In genomic region chr22:27406389-27406861, GRCh38 we compare ENCODE assay signal across 20 cellular contexts.
DNase-seq lines count a peak whose midpoint lies in the region; ATAC-seq and TF ChIP-seq lines count a peak whose summit lies in the region.
"Had no signal": no experiment of that assay in that cellular context is flagged by ENCODE, and none has a peak within 500 bp of the region (broad histone marks: within the 10 kb centered on the region; RNA-seq: fewer than 3 reads in every experiment).

No MANE protein-coding gene starts in this region.

- POLR2A ChIA-PET in A673 (lab: Charles Lee; ENCODE audit: low non-redundant PET) (no interaction called here), HCT116 (lab: Charles Lee) (no interaction called here)

- no peak for TF ChIP-seq POLR2A in HCT116 (IDR thresholded peaks at IDR 0.05; ENCODE audit: borderline replicate concordance, extremely low read depth, insufficient read depth, insufficient read length)

- H2AFZ ChIP-seq in HCT116 (ENCODE audit: low read depth, low read length, poor library complexity, severe bottlenecking) = no peak overlapping the region
- H2AFZ ChIP-seq in mesenchymal stem cell (ENCODE audit: low read depth, low read length) = no peak overlapping the region

- no TSS peak for BruUV-seq in A673 (replicated peaks; lab: Mats Ljungman, UMichigan)
- no TSS peak for BruUV-seq in HCT116 (replicated peaks; lab: Mats Ljungman, UMichigan)

- H4K8ac ChIP-seq in mesenchymal stem cell (ENCODE audit: low read length) = no peak overlapping the region

- H2BK15ac ChIP-seq in mesenchymal stem cell (ENCODE audit: low read depth, poor library complexity, severe bottlenecking) = no peak overlapping the region

- H3K79me2 ChIP-seq in HCT116 (ENCODE audit: insufficient read depth, low read length) = no peaks in the 10 kb centered on the region

- ATAC-seq in HCT116 = 0 out of 2 replicates have a peak, but pooled peaks have one; percentile 17
- ATAC-seq in HG03342 (IDR thresholded peaks at IDR 0.05; ENCODE audit: unreplicated experiment) = no peak
- ATAC-seq in GM21367 (IDR thresholded peaks at IDR 0.05; ENCODE audit: unreplicated experiment) = no peak
- ATAC-seq: T-cell had no signal

- H3K36me3 ChIP-seq in A673 (ENCODE audit: insufficient read depth, low read length, poor library complexity, severe bottlenecking) (no peaks in the 10 kb centered on the region), HCT116 (ENCODE audit: control insufficient read depth in 1 of 2, insufficient read depth in 2 of 2, low read length in 2 of 2) (no peaks in the 10 kb centered on the region), mesenchymal stem cell (ENCODE audit: control insufficient read depth in 1 of 2, insufficient read depth in 2 of 2, low read depth in 1 of 2, low read length in 2 of 2) (no peaks in the 10 kb centered on the region), SJCRH30 (no peaks in the 10 kb centered on the region)
- H3K36me3 ChIP-seq: ascending aorta, gastrocnemius medialis, SJSA1, suprapubic skin, upper lobe of right lung had no signal

- RAD21 ChIA-PET in HCT116 (lab: Charles Lee; ENCODE audit: low non-redundant PET in 1 of 2, low total read pairs in 2 of 2, uncharacterized antibody in 2 of 2, unreplicated experiment in 2 of 2) = interaction anchor here in 1 of 2 experiments (0.7 kb wide), 1 partner anchor 8 kb away, joined by 3 read pairs; no protein-coding TSS in a partner anchor

- H3K4me1 ChIP-seq in A673 (ENCODE audit: insufficient read depth, low read length, poor library complexity, severe bottlenecking) (peaks cover 16% of the 10 kb centered on the region), HCT116 (ENCODE audit: control insufficient read depth in 1 of 2, insufficient read depth in 2 of 2, low read length in 2 of 2) (no peaks in the 10 kb centered on the region), mesenchymal stem cell (ENCODE audit: control insufficient read depth, insufficient read depth, low read depth, low read length) (no peaks in the 10 kb centered on the region), SJCRH30 (peaks cover 6% of the 10 kb centered on the region; the same call in 1 of the 2 replicates)
- H3K4me1 ChIP-seq: ascending aorta, gastrocnemius medialis, SJSA1, suprapubic skin, upper lobe of right lung had no signal

- peak overlapping the region; percentile 53 for H3K27ac ChIP-seq in A673 (ENCODE audit: low read depth, low read length, poor library complexity, severe bottlenecking)
- H3K27ac ChIP-seq in HCT116 (ENCODE audit: low read depth, low read length) = no peak overlapping the region
- H3K27ac ChIP-seq in caudate nucleus (ENCODE audit: low read depth, low read length) = peak overlapping the region; percentile 58
- H3K27ac ChIP-seq in mesenchymal stem cell (ENCODE audit: low read length, poor library complexity, severe bottlenecking) = no peak overlapping the region
- no peak overlapping the region for H3K27ac ChIP-seq in SJCRH30
- H3K27ac ChIP-seq: ascending aorta, gastrocnemius medialis, SJSA1, suprapubic skin, upper lobe of right lung had no signal

- DNase-seq in A673 (ENCODE audit: low spot score) = no peak
- DNase-seq in HCT116 (ENCODE audit: low read depth, low spot score) = no peak
- DNase-seq in caudate nucleus (lab: John Stamatoyannopoulos, UW) = no peak
- no peak for DNase-seq in mesenchymal stem cell
- DNase-seq in Ammon's horn (ENCODE audit: low spot score) = no peak
- no peak for DNase-seq in SJCRH30
- DNase-seq: activated effector memory CD4-positive, alpha-beta T cell treated with Interleukin-2 at 50 U/mL for 16 hours; activated T-cell treated with anti-CD3 and anti-CD28 coated beads, Interleukin-2, amount 50 U/mL, for 1 hour; central memory CD4-positive, alpha-beta T cell; NCI-H1694 treated with DMSO at 0.1 percent for 48 hours; stimulated activated naive CD4-positive, alpha-beta T cell treated with Interleukin-2 at 50 U/mL for 16 hours had no signal

- no peaks in the 10 kb centered on the region for H4K20me1 ChIP-seq in HCT116 (ENCODE audit: insufficient read depth)

- peak overlapping the region in 1 of 2 experiments; percentile 13 for H3K18ac ChIP-seq in mesenchymal stem cell (ENCODE audit: low read depth in 1 of 2, low read length in 2 of 2)

- 97% methylated on average over 2 of the region's 2 CpGs for WGBS in mesenchymal stem cell

- H4K91ac ChIP-seq in mesenchymal stem cell (ENCODE audit: low read length) = no peak overlapping the region

- H3K9me2 ChIP-seq in HCT116 (ENCODE audit: insufficient read depth) = no peaks in the 10 kb centered on the region

- no peak for TF ChIP-seq RAD21 in HCT116 (IDR thresholded peaks at IDR 0.05; ENCODE audit: low read depth)

- H3K27me3 ChIP-seq in A673 (replicated peaks; ENCODE audit: insufficient read depth, low read depth, low read length, poor library complexity) (no peaks in the 10 kb centered on the region), HCT116 (ENCODE audit: insufficient read depth, low read length) (no peaks in the 10 kb centered on the region), mesenchymal stem cell (ENCODE audit: control insufficient read depth in 1 of 2, insufficient read depth in 1 of 2, low read length in 2 of 2) (peaks cover 0 to 27% of the 10 kb centered on the region in 2 experiments), SJCRH30 (no peaks in the 10 kb centered on the region)
- H3K27me3 ChIP-seq: ascending aorta, gastrocnemius medialis, SJSA1, upper lobe of right lung had no signal

- no peak overlapping the region for H3K23ac ChIP-seq in mesenchymal stem cell (ENCODE audit: low read length in 2 of 2)

- no peak overlapping the region for H2BK120ac ChIP-seq in mesenchymal stem cell (ENCODE audit: low read depth, low read length)

- intact Hi-C loops in A673 (cut with micrococcal nuclease; ENCODE audit: unreplicated experiment) = loop anchor here (5.0 to 10.0 kb wide), 2 partner anchors 396 to 598 kb away; partner anchors contain the start of gene MN1
- intact Hi-C loops in HCT116 (cut with micrococcal nuclease) = loop anchor here (2.0 to 5.0 kb wide), 4 partner anchors 211 to 602 kb away; no protein-coding TSS in a partner anchor

- no peak overlapping the region for H3K4ac ChIP-seq in mesenchymal stem cell (ENCODE audit: low read depth in 1 of 2, low read length in 2 of 2)

- H2BK5ac ChIP-seq in mesenchymal stem cell (ENCODE audit: low read depth, low read length, poor library complexity, severe bottlenecking) = no peak overlapping the region

- H3K4me2 ChIP-seq in HCT116 (ENCODE audit: low read length) (no peak overlapping the region), mesenchymal stem cell (ENCODE audit: low read length, poor library complexity, severe bottlenecking) (no peak overlapping the region)

- H2BK12ac ChIP-seq in mesenchymal stem cell (ENCODE audit: low read length in 2 of 2) = no peak overlapping the region

- peak overlapping the region; percentile 3 for H2AK5ac ChIP-seq in mesenchymal stem cell (ENCODE audit: low read length, severe bottlenecking)

- no peaks in the 10 kb centered on the region for H3K79me1 ChIP-seq in mesenchymal stem cell (replicated peaks; ENCODE audit: low read length, poor library complexity, severe bottlenecking)

- CTCF ChIA-PET in A673 (lab: Charles Lee) = no interaction called here
- CTCF ChIA-PET in HCT116 (lab: Charles Lee) = no interaction called here

- TF ChIP-seq CTCF in A673 (conservative IDR thresholded peaks at IDR 0.05; ENCODE audit: low read depth, low read length) (no peak), HCT116 (IDR thresholded peaks at IDR 0.05 in 2 of 3, conservative IDR thresholded peaks at IDR 0.05 in 1 of 3; ENCODE audit: borderline replicate concordance in 1 of 3, insufficient read depth in 1 of 3, low read depth in 2 of 3, low read length in 2 of 3) (no peak)

- no peak overlapping the region for H3K14ac ChIP-seq in mesenchymal stem cell (ENCODE audit: low read length in 2 of 2)

- H3K9me3 ChIP-seq in A673 (ENCODE audit: low read depth, low read length, poor library complexity, severe bottlenecking) = no peaks in the 10 kb centered on the region
- H3K9me3 ChIP-seq in HCT116 (ENCODE audit: control insufficient read depth in 1 of 2, insufficient read depth in 1 of 2, low read depth in 1 of 2, low read length in 2 of 2) = no peaks in the 10 kb centered on the region
- H3K9me3 ChIP-seq in mesenchymal stem cell (ENCODE audit: control insufficient read depth, low read length) = peaks cover 5% of the 10 kb centered on the region
- H3K9me3 ChIP-seq in SJCRH30 (replicated peaks) = no peaks in the 10 kb centered on the region
- H3K9me3 ChIP-seq: ascending aorta, gastrocnemius medialis, SJSA1, upper lobe of right lung had no signal

- H3K9ac ChIP-seq in HCT116 (ENCODE audit: low read length) (no peak overlapping the region), mesenchymal stem cell (ENCODE audit: low read length) (no peak overlapping the region)

- H3K4me3 ChIP-seq in A673 (ENCODE audit: low read depth, low read length, poor library complexity, severe bottlenecking) (no peak overlapping the region), HCT116 (replicated peaks in 1 of 2; ENCODE audit: low read depth in 1 of 2, low read length in 2 of 2) (no peak overlapping the region), mesenchymal stem cell (ENCODE audit: insufficient read depth in 1 of 2, low read depth in 1 of 2, low read length in 2 of 2) (no peak overlapping the region), SJCRH30 (no peak overlapping the region)
- H3K4me3 ChIP-seq: ascending aorta, gastrocnemius medialis, lung, SJSA1, suprapubic skin, upper lobe of right lung had no signal

TF ChIP-seq in HCT116, 20 proteins besides CTCF, POLR2A, EP300 and RAD21:
- TF ChIP-seq SIN3A (IDR thresholded peaks at IDR 0.05; ENCODE audit: low read depth) = no peak
- TF ChIP-seq MAX (IDR thresholded peaks at IDR 0.05) = no peak
- no peak for TF ChIP-seq ATF3 (IDR thresholded peaks at IDR 0.05)
- TF ChIP-seq ELF1 (IDR thresholded peaks at IDR 0.05; ENCODE audit: borderline replicate concordance, low read depth) = no peak
- TF ChIP-seq CEBPB (IDR thresholded peaks at IDR 0.05; ENCODE audit: low read depth) = no peak

Comparison
In these comparisons a context has a peak if more than half of its experiments do, and no peak if none do; other contexts are left out.
1. H3K27ac ChIP-seq: peak in A673 (single experiment) and caudate nucleus (single experiment); none in HCT116 (single experiment), mesenchymal stem cell (single experiment) and SJCRH30 (single experiment).